2 cellular contexts compared by ENCODE assay signal in genomic region chr1:64948905-64949833, GRCh38.
TF ChIP-seq lines count a peak whose summit lies in the region.

No MANE protein-coding gene starts in this region.

TF ChIP-seq in A549, 52 proteins besides CTCF, POLR2A, EP300 and RAD21:
- TF ChIP-seq MAFK (IDR thresholded peaks at IDR 0.05; ENCODE audit: partially characterized antibody) (peak; percentile 5), ZFP36 (IDR thresholded peaks at IDR 0.05; ENCODE audit: borderline replicate concordance, partially characterized antibody) (no peak), JUN (IDR thresholded peaks at IDR 0.05) (no peak), RARB (CRISPR knock-in tag; IDR thresholded peaks at IDR 0.05) (no peak), GATA3 (IDR thresholded peaks at IDR 0.05; ENCODE audit: borderline replicate concordance) (no peak)

TF ChIP-seq in HEK293, 187 proteins besides CTCF, POLR2A, EP300 and RAD21:
- TF ChIP-seq MEIS1 (CRISPR knock-in tag; IDR thresholded peaks at IDR 0.05; ENCODE audit: borderline replicate concordance), result no peak
- no peak for TF ChIP-seq YY2 (tag by site-specific recombination; IDR thresholded peaks at IDR 0.05)
- no peak for TF ChIP-seq ZNF830 (tag by site-specific recombination; IDR thresholded peaks at IDR 0.05; ENCODE audit: low read depth)
- no peak for TF ChIP-seq KLF8 (tag by site-specific recombination; IDR thresholded peaks at IDR 0.05)
- TF ChIP-seq PRDM2 (tag by site-specific recombination; IDR thresholded peaks at IDR 0.05; ENCODE audit: borderline replicate concordance), result no peak
- 0 out of 2 replicates have a peak, but pooled peaks have one; percentile 46 for TF ChIP-seq ZEB2 (tag by site-specific recombination; IDR thresholded peaks at IDR 0.05)
- no peak for TF ChIP-seq OSR2 (tag by site-specific recombination; IDR thresholded peaks at IDR 0.05)
- TF ChIP-seq OVOL3 (tag by site-specific recombination; IDR thresholded peaks at IDR 0.05), result no peak
- peak; percentile 83 for TF ChIP-seq PRDM6 (tag by site-specific recombination; IDR thresholded peaks at IDR 0.05)
- TF ChIP-seq ZBTB11 (tag by site-specific recombination; conservative IDR thresholded peaks at IDR 0.05; ENCODE audit: low read depth), result no peak
- TF ChIP-seq ZNF114 (tag by site-specific recombination; IDR thresholded peaks at IDR 0.05), result no peak
- no peak for TF ChIP-seq ZNF280D (tag by site-specific recombination; IDR thresholded peaks at IDR 0.05)
- no peak for TF ChIP-seq ZNF354C (tag by site-specific recombination; IDR thresholded peaks at IDR 0.05; ENCODE audit: borderline replicate concordance, low read depth)
- no peak for TF ChIP-seq HOXC10 (CRISPR knock-in tag; IDR thresholded peaks at IDR 0.05)
- TF ChIP-seq ZFP69B (tag by site-specific recombination; IDR thresholded peaks at IDR 0.05), result no peak
- no peak for TF ChIP-seq ZNF654 (tag by site-specific recombination; IDR thresholded peaks at IDR 0.05; ENCODE audit: low read depth)
- TF ChIP-seq ZNF624 (tag by site-specific recombination; IDR thresholded peaks at IDR 0.05), result no peak
- 0 out of 2 replicates have a peak, but pooled peaks have one; percentile 30 for TF ChIP-seq ZNF366 (tag by site-specific recombination; conservative IDR thresholded peaks at IDR 0.05)
- TF ChIP-seq ZNF175 (tag by site-specific recombination; IDR thresholded peaks at IDR 0.05), result no peak
- peak; percentile 96 for TF ChIP-seq SCRT2 (tag by site-specific recombination; IDR thresholded peaks at IDR 0.05)
